9 cellular contexts compared by ENCODE assay signal in genomic region chr2:96537734-96538486, GRCh38. TPM values are rescaled to one million over a fixed set of nuclear protein-coding genes. Genes with fewer than 3 reads are reported as not detected.
DNase-seq lines count a peak whose midpoint lies in the region; ATAC-seq, FAIRE-seq and TF ChIP-seq lines count a peak whose summit lies in the region.
"Had no signal": no experiment of that assay in that cellular context is flagged by ENCODE, and none has a peak within 500 bp of the region (broad histone marks: within the 10 kb centered on the region; RNA-seq: fewer than 3 reads in every experiment).

No MANE protein-coding gene starts in this region.

- no peak for ATAC-seq in HCT116
- no peak for ATAC-seq in GM21367 (IDR thresholded peaks at IDR 0.05; ENCODE audit: unreplicated experiment)
- ATAC-seq in GM21381 (IDR thresholded peaks at IDR 0.05; ENCODE audit: unreplicated experiment): no peak

- CTCF ChIA-PET in HCT116 (lab: Charles Lee): interaction anchor here (1.6 to 3.8 kb wide), 2 partner anchors 12 kb away, joined by 4 to 22 read pairs; no protein-coding TSS in a partner anchor
- CTCF ChIA-PET in activated CD4-positive, alpha-beta memory T cell treated with anti-CD3 and anti-CD28 coated beads, Interleukin-2, amount 10 ng/mL, durations not matched to agents 7 days and 5 days (lab: Charles Lee): interaction anchor here (0.6 to 6.2 kb wide), 10 partner anchors 9 to 575 kb away, joined by 3 to 63 read pairs (median 5); partner anchors contain the start of gene ANKRD36
- CTCF ChIA-PET in H1 (lab: Charles Lee; ENCODE audit: partially characterized antibody): interaction anchor here (1.0 to 18.5 kb wide), 6 partner anchors 10 to 131 kb away, joined by 3 to 361 read pairs (median 13); partner anchors contain the start of gene NEURL3
- CTCF ChIA-PET in HEK293T (lab: Yijun Ruan, JAX): interaction anchor here (2.8 kb wide), 1 partner anchor 17 kb away, joined by 13 read pairs; no protein-coding TSS in a partner anchor

- H2BK15ac ChIP-seq in H1 (ENCODE audit: low read length): no peak overlapping the region

- peak overlapping the region; percentile 97 for H3K27ac Mint-ChIP-seq in activated CD4-positive, alpha-beta memory T cell treated with anti-CD3 and anti-CD28 coated beads, Interleukin-2, amount 10 ng/mL, durations not matched to agents 7 days and 5 days

- H2AFZ ChIP-seq in HCT116 (ENCODE audit: low read depth, low read length, poor library complexity, severe bottlenecking): no peak overlapping the region
- no peak overlapping the region for H2AFZ ChIP-seq in H1 (ENCODE audit: low read length)

- H3K36me3 ChIP-seq in HCT116 (ENCODE audit: control insufficient read depth in 1 of 2, insufficient read depth in 2 of 2, low read length in 2 of 2): no peaks in the 10 kb centered on the region
- H3K36me3 ChIP-seq in H1 (ENCODE audit: control insufficient read depth in 2 of 4, insufficient read depth in 4 of 4, low read length in 3 of 4): no peaks in the 10 kb centered on the region
- H3K36me3 ChIP-seq in neutrophil: peaks cover 8% of the 10 kb centered on the region

- H3K23ac ChIP-seq in H1 (ENCODE audit: insufficient read length): no peak overlapping the region

- no peak for FAIRE-seq in H1 (lab: Jason Lieb, UNC)

- peak overlapping the region; percentile 31; the same call in 1 of the 2 replicates for H4K8ac ChIP-seq in H1 (ENCODE audit: extremely low read depth, insufficient read depth, low read length)

- H2BK20ac ChIP-seq in H1 (ENCODE audit: low read length): no peak overlapping the region

- peaks cover 51% of the 10 kb centered on the region for H3K36me3 Mint-ChIP-seq in activated CD4-positive, alpha-beta memory T cell treated with anti-CD3 and anti-CD28 coated beads, Interleukin-2, amount 10 ng/mL, durations not matched to agents 7 days and 5 days (ENCODE audit: low read depth)

- peak overlapping the region; percentile 70 for H2BK12ac ChIP-seq in H1 (ENCODE audit: low read depth, low read length)

- H3K14ac ChIP-seq in H1 (ENCODE audit: insufficient read length): no peak overlapping the region

- H4K20me1 ChIP-seq in HCT116 (ENCODE audit: insufficient read depth) (no peaks in the 10 kb centered on the region), H1 (replicated peaks in 1 of 2; ENCODE audit: control insufficient read depth in 1 of 2, insufficient read depth in 2 of 2, low read length in 2 of 2) (peaks cover 9 to 11% of the 10 kb centered on the region in 2 experiments)

- H2BK5ac ChIP-seq in H1 (ENCODE audit: low read depth, low read length): 0 out of 2 replicates have a peak overlapping the region, but pooled peaks have one; percentile 23

- no peaks in the 10 kb centered on the region for H3K9me2 ChIP-seq in HCT116 (ENCODE audit: insufficient read depth)

- no peak overlapping the region for H3K18ac ChIP-seq in H1 (ENCODE audit: extremely low read depth, low read length)

- peaks cover 14% of the 10 kb centered on the region; the same call in 1 of the 2 replicates for H3K23me2 ChIP-seq in H1 (ENCODE audit: low read depth, low read length)

- peaks cover 66% of the 10 kb centered on the region for H3K4me1 Mint-ChIP-seq in activated CD4-positive, alpha-beta memory T cell treated with anti-CD3 and anti-CD28 coated beads, Interleukin-2, amount 10 ng/mL, durations not matched to agents 7 days and 5 days

- TF ChIP-seq EP300 in H1 (IDR thresholded peaks at IDR 0.05; ENCODE audit: borderline replicate concordance in 1 of 2, low read depth in 2 of 2, low read length in 2 of 2): no peak

- H3K4ac ChIP-seq in H1 (replicated peaks; ENCODE audit: insufficient read length, low read depth, low read length): no peak overlapping the region

- peak overlapping the region; percentile 81 for H3K9ac ChIP-seq in HCT116 (ENCODE audit: low read length)
- peak overlapping the region in 1 of 4 experiments; percentile 13; a peak in 5 of 7 replicates for H3K9ac ChIP-seq in H1 (replicated peaks in 1 of 4; ENCODE audit: extremely low read depth in 1 of 4, low read depth in 3 of 4, low read length in 3 of 4)

- peak overlapping the region; percentile 93 for H3K4me2 ChIP-seq in HCT116 (ENCODE audit: low read length)
- H3K4me2 ChIP-seq in H1 (ENCODE audit: insufficient read depth in 1 of 2, low read depth in 2 of 2, low read length in 2 of 2): peak overlapping the region; percentile 79 to 90

- RAD21 ChIA-PET in HCT116 (lab: Charles Lee; ENCODE audit: low non-redundant PET in 1 of 2, low total read pairs in 2 of 2, uncharacterized antibody in 2 of 2, unreplicated experiment in 2 of 2): no interaction called here

- no peak overlapping the region for H2BK120ac ChIP-seq in H1 (replicated peaks; ENCODE audit: low read depth, low read length)

- H3K9me3 Mint-ChIP-seq in activated CD4-positive, alpha-beta memory T cell treated with anti-CD3 and anti-CD28 coated beads, Interleukin-2, amount 10 ng/mL, durations not matched to agents 7 days and 5 days: no peaks in the 10 kb centered on the region

- no TSS peak for BruUV-seq in HCT116 (replicated peaks; lab: Mats Ljungman, UMichigan)

- TF ChIP-seq POLR2A in HCT116 (IDR thresholded peaks at IDR 0.05; ENCODE audit: borderline replicate concordance, extremely low read depth, insufficient read depth, insufficient read length) (no peak), H1 (IDR thresholded peaks at IDR 0.05; ENCODE audit: control extremely low read depth in 1 of 2, low read depth in 2 of 2, low read length in 2 of 2) (no peak)

- POLR2A ChIA-PET in HCT116 (lab: Charles Lee): interaction anchor here (1.2 kb wide), 1 partner anchor 26 kb away, joined by 3 read pairs; no protein-coding TSS in a partner anchor
- POLR2A ChIA-PET in activated CD4-positive, alpha-beta memory T cell treated with anti-CD3 and anti-CD28 coated beads, Interleukin-2, amount 10 ng/mL, durations not matched to agents 7 days and 5 days (lab: Charles Lee): interaction anchor here (0.7 to 8.2 kb wide), 22 partner anchors 10 to 417 kb away, joined by 3 to 221 read pairs (median 4); partner anchors contain the start of genes ITPRIPL1, KANSL3 and SNRNP200
- POLR2A ChIA-PET in H1 (lab: Charles Lee; ENCODE audit: partially characterized antibody): interaction anchor here (1.1 to 4.6 kb wide), 3 partner anchors 11 to 26 kb away, joined by 3 to 33 read pairs (median 5); no protein-coding TSS in a partner anchor
- POLR2A ChIA-PET in HEK293T (lab: Yijun Ruan, JAX): interaction anchor here (1.0 to 1.2 kb wide), 3 partner anchors 8 to 34 kb away, joined by 3 to 4 read pairs (median 3); no protein-coding TSS in a partner anchor

- DNase-seq in HCT116 (ENCODE audit: low read depth, low spot score) (no peak), H1 (ENCODE audit: low read depth in 1 of 2, low spot score in 2 of 2) (no peak), HEK293T (ENCODE audit: extremely low spot score) (no peak), cerebellar nuclear complex (lab: John Stamatoyannopoulos, UW) (no peak)
- peak; percentile 56 for DNase-seq in activated CD4-positive, alpha-beta memory T cell treated with anti-CD3 and anti-CD28 coated beads, Interleukin-2, amount 10 ng/mL, durations not matched to agents 7 days and 5 days

- peaks cover 12 to 56% of the 10 kb centered on the region in 2 experiments for H3K4me1 ChIP-seq in HCT116 (ENCODE audit: control insufficient read depth in 1 of 2, insufficient read depth in 2 of 2, low read length in 2 of 2)
- H3K4me1 ChIP-seq in H1 (replicated peaks in 1 of 4; ENCODE audit: control insufficient read depth in 3 of 4, insufficient read depth in 4 of 4, low read length in 3 of 4): peaks cover 3 to 26% (median 18%) of the 10 kb centered on the region in 4 experiments
- H3K4me1 ChIP-seq in neutrophil (ENCODE audit: control insufficient read depth in 1 of 2, insufficient read depth in 1 of 2, low read depth in 1 of 2, low read length in 1 of 2): peaks cover 55 to 63% of the 10 kb centered on the region in 2 experiments

- intact Hi-C loops in HCT116 (cut with micrococcal nuclease): no loop called here

- H4K5ac ChIP-seq in H1 (ENCODE audit: insufficient read length, low read depth, low read length): no peak overlapping the region

- no peak overlapping the region for H3K56ac ChIP-seq in H1 (replicated peaks; ENCODE audit: insufficient read length, low read depth, low read length)

- 5% methylated on average over 27 of the region's 36 CpGs; no CpG with 5 or more reads in 1 of the 2 experiments for WGBS in H1 (ENCODE audit: extremely low coverage in 1 of 2, insufficient coverage in 1 of 2, insufficient read length in 1 of 2, insufficient replicate concordance in 2 of 2, low coverage in 1 of 2, low lambda C conversion rate in 2 of 2, missing lambda C conversion rate in 1 of 2), 2 experiments

- H3K79me2 ChIP-seq in HCT116 (ENCODE audit: insufficient read depth, low read length): 0 out of 2 replicates have a peak, but pooled peaks cover 3% of the 10 kb centered on the region
- no peaks in the 10 kb centered on the region for H3K79me2 ChIP-seq in H1 (ENCODE audit: control insufficient read depth in 1 of 2, insufficient read depth in 2 of 2, low read length in 2 of 2)

- peaks cover 10% of the 10 kb centered on the region for H3K27me3 Mint-ChIP-seq in activated CD4-positive, alpha-beta memory T cell treated with anti-CD3 and anti-CD28 coated beads, Interleukin-2, amount 10 ng/mL, durations not matched to agents 7 days and 5 days

- no peaks in the 10 kb centered on the region; the same call in none of the 2 replicates for H3K79me1 ChIP-seq in H1 (ENCODE audit: low read depth, low read length)

- H3K4me3 Mint-ChIP-seq in activated CD4-positive, alpha-beta memory T cell treated with anti-CD3 and anti-CD28 coated beads, Interleukin-2, amount 10 ng/mL, durations not matched to agents 7 days and 5 days: peak overlapping the region; percentile 90

- TF ChIP-seq RAD21 in HCT116 (IDR thresholded peaks at IDR 0.05; ENCODE audit: low read depth): no peak
- TF ChIP-seq RAD21 in H1 (IDR thresholded peaks at IDR 0.05 in 1 of 2, conservative IDR thresholded peaks at IDR 0.05 in 1 of 2; ENCODE audit: low read depth in 2 of 2, low read length in 2 of 2): no peak

- no peak overlapping the region for H4K91ac ChIP-seq in H1 (replicated peaks; ENCODE audit: insufficient read length, low read length)

- TF ChIP-seq CTCF in HCT116 (IDR thresholded peaks at IDR 0.05 in 2 of 3, conservative IDR thresholded peaks at IDR 0.05 in 1 of 3; ENCODE audit: borderline replicate concordance in 1 of 3, insufficient read depth in 1 of 3, low read depth in 2 of 3, low read length in 2 of 3): no peak
- no peak for TF ChIP-seq CTCF in H1 (IDR thresholded peaks at IDR 0.05; ENCODE audit: control extremely low read depth in 1 of 3, insufficient read depth in 1 of 3, low read depth in 1 of 3, low read length in 3 of 3)
- TF ChIP-seq CTCF in neutrophil (IDR thresholded peaks at IDR 0.05): no peak

- H3K27me3 ChIP-seq in HCT116 (ENCODE audit: insufficient read depth, low read length): no peaks in the 10 kb centered on the region
- H3K27me3 ChIP-seq in H1 (replicated peaks in 1 of 4; ENCODE audit: control insufficient read depth in 3 of 4, extremely low read depth in 1 of 4, insufficient read depth in 3 of 4, low read length in 3 of 4): peaks cover 10 to 30% (median 25%) of the 10 kb centered on the region in 4 experiments; a peak in 6 of 7 replicates
- no peaks in the 10 kb centered on the region for H3K27me3 ChIP-seq in neutrophil

- no peak overlapping the region for H2AK5ac ChIP-seq in H1 (ENCODE audit: low read depth, low read length)

- peak overlapping the region; percentile 66 to 75; a peak in 3 of 4 replicates for H3K4me3 ChIP-seq in HCT116 (replicated peaks in 1 of 2; ENCODE audit: low read depth in 1 of 2, low read length in 2 of 2)
- H3K4me3 ChIP-seq in H1 (ENCODE audit: extremely low read depth in 1 of 4, insufficient read depth in 2 of 4, low read depth in 3 of 4, low read length in 4 of 4): peak overlapping the region; percentile 19 to 73 (median 53); a peak in 7 of 8 replicates
- peak overlapping the region; percentile 83 to 96 for H3K4me3 ChIP-seq in neutrophil (ENCODE audit: low read depth in 1 of 2, low read length in 1 of 2)

- H3K27ac ChIP-seq in HCT116 (ENCODE audit: low read depth, low read length) (no peak overlapping the region), H1 (ENCODE audit: low read depth, low read length) (no peak overlapping the region), neutrophil (peak overlapping the region; percentile 98)

- H3K9me3 ChIP-seq in HCT116 (ENCODE audit: control insufficient read depth in 1 of 2, insufficient read depth in 1 of 2, low read depth in 1 of 2, low read length in 2 of 2) (no peaks in the 10 kb centered on the region), H1 (ENCODE audit: insufficient read depth in 2 of 2, low read depth in 1 of 2, low read length in 1 of 2) (no peaks in the 10 kb centered on the region), neutrophil (no peaks in the 10 kb centered on the region)

RNA-seq across cellular contexts. Expression of gene ARID5A, which starts 1.4 kb away (rescaled TPM):
- 8.2 TPM for total RNA-seq in HCT116 (2021; ENCODE audit: unreplicated experiment)
- 6.2 and 7.5 TPM in 2 replicates for polyA plus RNA-seq in HCT116 (2012)
- total RNA-seq in activated CD4-positive, alpha-beta memory T cell treated with anti-CD3 and anti-CD28 coated beads, Interleukin-2, amount 10 ng/mL, durations not matched to agents 7 days and 5 days: 10 to 100 TPM; 80.0 to 86.8 TPM
- total RNA-seq in H1 (2021; fragmentation: NEBNext Ultra II Directional; extraction: Animal tissue kit (Norgen Biotek cat#: 25700)): 4.4 and 5.3 TPM in 2 replicates
- 3.3 and 3.8 TPM in 2 replicates for polyA plus RNA-seq in H1 (2011; rRNA removed)
- polyA plus RNA-seq in H1 (2011; cell fraction: cytosol; rRNA removed): 2.8 TPM
- polyA plus RNA-seq in H1 (2011; cell fraction: nucleus; rRNA removed): 5.1 TPM
- 1.8 to 4.2 TPM (median 3.5 TPM) in 4 replicates for polyA plus RNA-seq in H1 (2012, experiment 1 of 2)
- polyA plus RNA-seq in H1 (2012, experiment 2 of 2): 3.3 TPM
- polyA plus RNA-seq in H1 (2013, experiment 1 of 2): 4.2 TPM
- 4.2 TPM for polyA plus RNA-seq in H1 (2013, experiment 2 of 2)
- polyA minus RNA-seq in H1 (2011; rRNA and poly(A)+ RNA removed): 0.76 and 1.4 TPM in 2 replicates
- polyA minus RNA-seq in H1 (2011; cell fraction: cytosol; rRNA and poly(A)+ RNA removed): 4.3 TPM
- 3.3 TPM for polyA minus RNA-seq in H1 (2011; cell fraction: nucleus; rRNA and poly(A)+ RNA removed)

RNA-seq across cellular contexts. Expression of gene NEURL3, which starts 32.8 kb away (rescaled TPM):
- not detected for total RNA-seq in HCT116 (2021; ENCODE audit: unreplicated experiment)
- polyA plus RNA-seq in HCT116 (2012): 0.09 and 0.10 TPM in 2 replicates
- 1 to 10 TPM in 1 of 2 experiments, under 1 TPM in 1; 0.78 to 1.0 TPM for total RNA-seq in activated CD4-positive, alpha-beta memory T cell treated with anti-CD3 and anti-CD28 coated beads, Interleukin-2, amount 10 ng/mL, durations not matched to agents 7 days and 5 days
- total RNA-seq in H1 (2021; fragmentation: NEBNext Ultra II Directional; extraction: Animal tissue kit (Norgen Biotek cat#: 25700)): not detected in 2 replicates
- 0.03 TPM in 1 of 2 replicates, not detected in the other for polyA plus RNA-seq in H1 (2011; rRNA removed)
- polyA plus RNA-seq in H1 (2011; cell fraction: cytosol; rRNA removed): not detected
- polyA plus RNA-seq in H1 (2011; cell fraction: nucleus; rRNA removed): not detected
- not detected in 4 replicates for polyA plus RNA-seq in H1 (2012, experiment 1 of 2)
- polyA plus RNA-seq in H1 (2012, experiment 2 of 2): not detected
- not detected for polyA plus RNA-seq in H1 (2013, experiment 1 of 2)
- not detected for polyA plus RNA-seq in H1 (2013, experiment 2 of 2)
- polyA minus RNA-seq in H1 (2011; rRNA and poly(A)+ RNA removed): not detected in 2 replicates
- polyA minus RNA-seq in H1 (2011; cell fraction: cytosol; rRNA and poly(A)+ RNA removed): not detected
- polyA minus RNA-seq in H1 (2011; cell fraction: nucleus; rRNA and poly(A)+ RNA removed): not detected
- total RNA-seq: SK-MEL-5 had no signal

Comparison
In these comparisons a context has a peak if more than half of its experiments do, and no peak if none do; other contexts are left out.
1. Of the 16 proteins assayed by ChIP-seq in both H1 and HCT116: peak only in H1: EZH2; only in HCT116: none; in both: none; in neither: 15.